In genomic region chr17:12927001-12927400, GRCh38 we compare ENCODE assay signal across 24 cellular contexts.
DNase-seq lines count a peak whose midpoint lies in the region; ATAC-seq and TF ChIP-seq lines count a peak whose summit lies in the region.
"Had no signal": no experiment of that assay in that cellular context is flagged by ENCODE, and none has a peak within 500 bp of the region (broad histone marks: within the 10 kb centered on the region; RNA-seq: fewer than 3 reads in every experiment).

No MANE protein-coding gene starts in this region.

- peaks cover 3% of the 10 kb centered on the region for H3K36me3 Mint-ChIP-seq in endothelial cell (ENCODE audit: low read depth, unreplicated experiment)
- H3K36me3 Mint-ChIP-seq: CD4-positive, CD25-positive, alpha-beta regulatory T cell had no signal

- ATAC-seq in heart left ventricle (no peak), Right ventricle myocardium inferior (no peak), GM18511 (IDR thresholded peaks at IDR 0.05; ENCODE audit: unreplicated experiment) (no peak), GM21717 (IDR thresholded peaks at IDR 0.05; ENCODE audit: unreplicated experiment) (no peak)
- ATAC-seq: Panc1 had no signal

- H2AFZ ChIP-seq in Karpas-422 (ENCODE audit: low read length) = peak overlapping the region; percentile 97
- peak overlapping the region; percentile 57 for H2AFZ ChIP-seq in smooth muscle cell (ENCODE audit: low read depth)
- H2AFZ ChIP-seq: GM23248 had no signal

- H3K27me3 Mint-ChIP-seq in endothelial cell (ENCODE audit: unreplicated experiment) = no peaks in the 10 kb centered on the region
- H3K27me3 Mint-ChIP-seq: CD4-positive, CD25-positive, alpha-beta regulatory T cell had no signal

- H3K27ac ChIP-seq in heart left ventricle = peak overlapping the region in 8 of 12 donors; percentile 24 to 66 (median 41)
- H3K27ac ChIP-seq in Karpas-422 (ENCODE audit: low read length) = peak overlapping the region; percentile 91
- peak overlapping the region; percentile 30 for H3K27ac ChIP-seq in smooth muscle cell (ENCODE audit: low read depth)
- H3K27ac ChIP-seq: 22Rv1, GM23248, SK-N-MC had no signal

- H3K4me3 ChIP-seq in heart left ventricle (no peak overlapping the region), Karpas-422 (ENCODE audit: low read length) (peak overlapping the region; percentile 4; the same call in 1 of the 2 replicates), smooth muscle cell (no peak overlapping the region)
- H3K4me3 ChIP-seq: GM23248, SK-N-MC had no signal

- intact Hi-C loops in heart left ventricle (cut with DNase I) (loop anchor here in 2 of 10 donors (5.0 to 10.0 kb wide), 2 partner anchors 75 to 132 kb away; no protein-coding TSS in a partner anchor), Right ventricle myocardium inferior (cut with DNase I) (loop anchor here (5.0 kb wide), 1 partner anchor 75 kb away; no protein-coding TSS in a partner anchor)

- H3K27ac Mint-ChIP-seq in endothelial cell (ENCODE audit: unreplicated experiment) = peak overlapping the region; percentile 7
- H3K27ac Mint-ChIP-seq: CD4-positive, CD25-positive, alpha-beta regulatory T cell; H9; HFFc6 had no signal

- H3K27me3 ChIP-seq in heart left ventricle = no peaks in the 10 kb centered on the region
- no peaks in the 10 kb centered on the region for H3K27me3 ChIP-seq in Karpas-422 (ENCODE audit: low read length)
- H3K27me3 ChIP-seq in smooth muscle cell (ENCODE audit: low read depth) = no peaks in the 10 kb centered on the region
- H3K27me3 ChIP-seq: BE2C had no signal

- H3K36me3 ChIP-seq in heart left ventricle (peaks cover 0 to 5% (median 0%) of the 10 kb centered on the region in 9 donors), Karpas-422 (ENCODE audit: insufficient read depth, low read length) (peaks cover 1% of the 10 kb centered on the region; the same call in 1 of the 2 replicates), smooth muscle cell (ENCODE audit: low read depth) (no peaks in the 10 kb centered on the region)
- H3K36me3 ChIP-seq: BE2C had no signal

- H4K20me1 ChIP-seq in Karpas-422 (ENCODE audit: insufficient read depth, low read depth, low read length) = no peaks in the 10 kb centered on the region
- H4K20me1 ChIP-seq in smooth muscle cell (ENCODE audit: low read depth) = no peaks in the 10 kb centered on the region

- no peak for TF ChIP-seq POLR2A in heart left ventricle (IDR thresholded peaks at IDR 0.05)

- H3K4me3 Mint-ChIP-seq in endothelial cell (ENCODE audit: unreplicated experiment) = no peak overlapping the region
- H3K4me3 Mint-ChIP-seq: CD4-positive, CD25-positive, alpha-beta regulatory T cell; H9; HFFc6 had no signal

- H3K4me1 ChIP-seq in heart left ventricle (peaks cover 0 to 24% (median 2%) of the 10 kb centered on the region in 12 donors), Karpas-422 (ENCODE audit: low read length) (peaks cover 36% of the 10 kb centered on the region), smooth muscle cell (ENCODE audit: low read depth) (no peaks in the 10 kb centered on the region)
- H3K4me1 ChIP-seq: BE2C had no signal

- H3K79me2 ChIP-seq in Karpas-422 (ENCODE audit: low read length) (no peaks in the 10 kb centered on the region), smooth muscle cell (ENCODE audit: low read depth) (no peaks in the 10 kb centered on the region)

- 30 to 56% (median 45%) methylated on average over 1 of the region's 1 CpG for WGBS in heart left ventricle, 4 donors
- 68% methylated on average over 1 of the region's 1 CpG for WGBS in smooth muscle cell (ENCODE audit: low lambda C conversion rate)

- H3K9ac ChIP-seq in Karpas-422 (ENCODE audit: low read length) = peak overlapping the region; percentile 55
- no peak overlapping the region for H3K9ac ChIP-seq in smooth muscle cell (ENCODE audit: low read depth)
- H3K9ac ChIP-seq: GM23248 had no signal

- no peaks in the 10 kb centered on the region for H3K9me3 ChIP-seq in heart left ventricle
- H3K9me3 ChIP-seq in Karpas-422 (ENCODE audit: low read length) = no peaks in the 10 kb centered on the region
- H3K9me3 ChIP-seq in smooth muscle cell (replicated peaks; ENCODE audit: low read depth) = no peaks in the 10 kb centered on the region
- H3K9me3 ChIP-seq: BE2C had no signal

- H3K4me2 ChIP-seq in Karpas-422 (ENCODE audit: low read depth, low read length, poor library complexity, severe bottlenecking) = peak overlapping the region; percentile 66
- peak overlapping the region; percentile 30 for H3K4me2 ChIP-seq in smooth muscle cell

- no peaks in the 10 kb centered on the region for H3K9me3 Mint-ChIP-seq in endothelial cell (ENCODE audit: unreplicated experiment)
- H3K9me3 Mint-ChIP-seq: H9, HFFc6 had no signal

- H3F3A ChIP-seq in smooth muscle cell (ENCODE audit: low read depth) = no peaks in the 10 kb centered on the region

- TF ChIP-seq CTCF in heart left ventricle (IDR thresholded peaks at IDR 0.05) (no peak), endothelial cell (IDR thresholded peaks at IDR 0.05; ENCODE audit: unreplicated experiment) (no peak), smooth muscle cell (IDR thresholded peaks at IDR 0.05; ENCODE audit: borderline replicate concordance, insufficient read depth, poor library complexity, severe bottlenecking) (no peak)

- no peaks in the 10 kb centered on the region for H3K9me2 ChIP-seq in Karpas-422 (replicated peaks; ENCODE audit: insufficient read depth, low read length)

- DNase-seq in heart left ventricle (no peak), Right ventricle myocardium inferior (ENCODE audit: missing footprints) (no peak), Karpas-422 (no peak), endothelial cell (ENCODE audit: low spot score) (no peak), smooth muscle cell (lab: John Stamatoyannopoulos, UW; ENCODE audit: unreplicated experiment) (no peak), pons (ENCODE audit: low spot score) (no peak)
- DNase-seq: ACHN; BE2C; CD4-positive, CD25-positive, alpha-beta regulatory T cell; DMS153; DND-41; H9; HFFc6; MM.1S; NCI-H2029 treated with DMSO at 0.1 percent for 48 hours; NCI-H2227 treated with DMSO at 0.1 percent for 48 hours; NCI-H526 treated with DMSO at 0.1 percent for 48 hours; SIG-M5 had no signal

- H3K4me1 Mint-ChIP-seq in endothelial cell (ENCODE audit: unreplicated experiment) = peaks cover 14% of the 10 kb centered on the region
- H3K4me1 Mint-ChIP-seq: CD4-positive, CD25-positive, alpha-beta regulatory T cell; H9 had no signal

Comparison
In these comparisons a context has a peak if more than half of its experiments do, and no peak if none do; other contexts are left out.
1. H3K27ac ChIP-seq: peak in every context shown above with its lines; median percentile 91 in Karpas-422; 41 in heart left ventricle; 30 in smooth muscle cell.